In genomic region chr14:61145903-61146411, GRCh38 we compare ENCODE assay signal across 1 cellular context.
A peak's percentile ranks its signal among the peaks of the same experiment; 100 is the strongest.
TF ChIP-seq lines count a peak whose summit lies in the region.

No MANE protein-coding gene starts in this region.

TF ChIP-seq in SK-N-SH treated with all-trans-retinoic acid at 6 μM for 48 hours, 23 proteins besides CTCF, POLR2A, EP300 and RAD21 (continued from another document):
- TF ChIP-seq ZNF70 (CRISPR knock-in tag; IDR thresholded peaks at IDR 0.05) = 0 out of 2 replicates have a peak, but pooled peaks have one; percentile 28
- peak; percentile 85; the same call in 1 of the 2 replicates for TF ChIP-seq PPARA (CRISPR knock-in tag; IDR thresholded peaks at IDR 0.05; ENCODE audit: borderline replicate concordance)
- TF ChIP-seq ISL1 (CRISPR knock-in tag; IDR thresholded peaks at IDR 0.05) = peak; percentile 76
- 0 out of 2 replicates have a peak, but pooled peaks have one; percentile 44 for TF ChIP-seq ARNTL (CRISPR knock-in tag; IDR thresholded peaks at IDR 0.05; ENCODE audit: borderline replicate concordance, low read depth)
- TF ChIP-seq ZNF8 (CRISPR knock-in tag; IDR thresholded peaks at IDR 0.05) = peak; percentile 39; the same call in 1 of the 2 replicates
- 0 out of 2 replicates have a peak, but pooled peaks have one; percentile 22 for TF ChIP-seq ZFP3 (CRISPR knock-in tag; IDR thresholded peaks at IDR 0.05)
- TF ChIP-seq CSRNP3 (CRISPR knock-in tag; IDR thresholded peaks at IDR 0.05) = peak; percentile 74; the same call in 1 of the 2 replicates
- TF ChIP-seq BACH2 (CRISPR knock-in tag; IDR thresholded peaks at IDR 0.05; ENCODE audit: borderline replicate concordance) = no peak
